12 cellular contexts compared by ENCODE assay signal in the genomic region with DNA sequence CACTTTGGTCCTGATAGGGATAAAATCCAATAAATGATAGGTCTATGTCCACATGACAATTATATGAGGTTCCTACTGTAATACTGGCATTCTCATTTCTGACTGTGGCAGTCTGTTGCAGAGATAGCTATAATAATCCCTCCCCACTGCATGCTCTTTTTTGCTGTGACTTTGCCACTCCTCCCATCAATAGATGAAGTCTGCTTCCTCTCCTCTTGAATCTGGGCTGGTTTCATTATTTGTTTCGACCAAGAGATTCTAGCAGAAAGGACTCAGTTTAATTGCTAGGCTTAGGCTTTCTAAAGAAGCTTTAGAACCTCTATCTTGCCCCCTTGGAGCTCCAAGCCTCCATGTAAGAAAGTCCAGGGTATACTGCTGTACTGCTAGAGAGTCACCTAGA. TPM values are rescaled to one million over a fixed set of nuclear protein-coding genes. Genes with fewer than 3 reads are reported as not detected.
DNase-seq lines count a peak whose midpoint lies in the region; ATAC-seq, FAIRE-seq and TF ChIP-seq lines count a peak whose summit lies in the region.
"Had no signal": no experiment of that assay in that cellular context is flagged by ENCODE, and none has a peak within 500 bp of the region (broad histone marks: within the 10 kb centered on the region; RNA-seq: fewer than 3 reads in every experiment).

No MANE protein-coding gene starts in this region.

- H3K27me3 Mint-ChIP-seq in activated T-cell treated with anti-CD3 and anti-CD28 coated beads, Interleukin-2, amount 50 U/mL, for 4 hours (ENCODE audit: low read depth): no peaks in the 10 kb centered on the region
- no peaks in the 10 kb centered on the region for H3K27me3 Mint-ChIP-seq in stimulated activated naive CD8-positive, alpha-beta T cell treated with anti-CD3 and anti-CD28 coated beads, Interleukin-15, amount 100 ng/mL, for 72 hours

- no peak overlapping the region for H2AFZ ChIP-seq in GM12878 (ENCODE audit: control insufficient read depth, low read depth, low read length)

- peaks cover 33% of the 10 kb centered on the region for H3K4me1 ChIP-seq in GM12878 (ENCODE audit: control insufficient read depth, insufficient read depth, low read length)

- no peaks in the 10 kb centered on the region for H3K79me2 ChIP-seq in GM12878 (ENCODE audit: control insufficient read depth, insufficient read depth, low read length)

- TF ChIP-seq EP300 in GM12878 (IDR thresholded peaks at IDR 0.05; ENCODE audit: borderline replicate concordance in 1 of 2, control insufficient read depth in 1 of 2, low read depth in 2 of 2, low read length in 2 of 2): no peak

- peaks cover 44% of the 10 kb centered on the region for H3K4me1 Mint-ChIP-seq in activated T-cell treated with anti-CD3 and anti-CD28 coated beads, Interleukin-2, amount 50 U/mL, for 4 hours (ENCODE audit: low read depth)
- peaks cover 58% of the 10 kb centered on the region for H3K4me1 Mint-ChIP-seq in stimulated activated naive CD8-positive, alpha-beta T cell treated with anti-CD3 and anti-CD28 coated beads, Interleukin-15, amount 100 ng/mL, for 72 hours

- no peak overlapping the region for H3K4me2 ChIP-seq in GM12878 (ENCODE audit: control insufficient read depth, insufficient read depth)

- no peaks in the 10 kb centered on the region for H3K27me3 ChIP-seq in GM12878 (replicated peaks in 1 of 2; ENCODE audit: control insufficient read depth in 2 of 2, insufficient read depth in 2 of 2, low read length in 1 of 2)
- H3K27me3 ChIP-seq: transverse colon had no signal

- no peak overlapping the region for H3K27ac ChIP-seq in GM12878 (ENCODE audit: control insufficient read depth, insufficient read depth)
- H3K27ac ChIP-seq: transverse colon had no signal

- H3K27ac Mint-ChIP-seq in stimulated activated naive CD8-positive, alpha-beta T cell treated with anti-CD3 and anti-CD28 coated beads, Interleukin-15, amount 100 ng/mL, for 72 hours: peak overlapping the region; percentile 0 to 75

- CTCF ChIA-PET in GM12878 (lab: Yijun Ruan, JAX): interaction anchor here (1.2 kb wide), 1 partner anchor 33 kb away, joined by 3 read pairs; no protein-coding TSS in a partner anchor

- no peak overlapping the region for H3K9ac ChIP-seq in GM12878 (ENCODE audit: control insufficient read depth, insufficient read depth, low read length)

- SMC1A ChIA-PET in GM12878 (lab: Charles Lee; ENCODE audit: uncharacterized antibody, unreplicated experiment): interaction anchor here (1.0 to 9.8 kb wide), 5 partner anchors 18 to 49 kb away, joined by 3 to 170 read pairs (median 5); a partner anchor contains a TSS

- RAD21 ChIA-PET in GM12878 (lab: Charles Lee; ENCODE audit: unreplicated experiment): interaction anchor here (0.9 to 1.2 kb wide), 3 partner anchors 23 to 341 kb away, joined by 4 to 5 read pairs (median 4); a partner anchor contains a TSS

- H3K36me3 Mint-ChIP-seq in activated T-cell treated with anti-CD3 and anti-CD28 coated beads, Interleukin-2, amount 50 U/mL, for 4 hours (ENCODE audit: insufficient read depth): peaks cover 3% of the 10 kb centered on the region

- in situ Hi-C loops in GM12878 (cut with MboI): no loop called here

- POLR2A ChIA-PET in GM12878 (lab: Charles Lee): interaction anchor here (1.1 to 8.2 kb wide), 2 partner anchors 19 to 27 kb away, joined by 3 to 90 read pairs; no protein-coding TSS in a partner anchor

- no peaks in the 10 kb centered on the region for H3K9me3 Mint-ChIP-seq in activated T-cell treated with anti-CD3 and anti-CD28 coated beads, Interleukin-2, amount 50 U/mL, for 4 hours
- no peaks in the 10 kb centered on the region for H3K9me3 Mint-ChIP-seq in stimulated activated naive CD8-positive, alpha-beta T cell treated with anti-CD3 and anti-CD28 coated beads, Interleukin-15, amount 100 ng/mL, for 72 hours

- H3K36me3 ChIP-seq in GM12878 (ENCODE audit: control insufficient read depth in 2 of 2, insufficient read depth in 2 of 2, low read length in 1 of 2): no peaks in the 10 kb centered on the region
- H3K36me3 ChIP-seq: transverse colon had no signal

- TF ChIP-seq RAD21 in GM12878 (IDR thresholded peaks at IDR 0.05; ENCODE audit: insufficient read depth, low read depth, low read length): no peak

- ATAC-seq in activated T-cell treated with anti-CD3 and anti-CD28 coated beads, Interleukin-2, amount 50 U/mL, for 4 hours: no peak
- ATAC-seq in HG03565 (IDR thresholded peaks at IDR 0.05; ENCODE audit: unreplicated experiment): peak; percentile 53
- peak; percentile 46 for ATAC-seq in GM12878
- peak; percentile 2 for ATAC-seq in stimulated activated naive CD8-positive, alpha-beta T cell treated with anti-CD3 and anti-CD28 coated beads, Interleukin-15, amount 100 ng/mL, for 72 hours
- no peak for ATAC-seq in HG03139 (IDR thresholded peaks at IDR 0.05; ENCODE audit: unreplicated experiment)

- no TSS peak for BruUV-seq in GM12878 (replicated peaks; lab: Mats Ljungman, UMichigan)

- TF ChIP-seq POLR2A in GM12878 (IDR thresholded peaks at IDR 0.05; ENCODE audit: low read depth, low read length): no peak

- peak overlapping the region; percentile 40 for H3K4me3 Mint-ChIP-seq in activated T-cell treated with anti-CD3 and anti-CD28 coated beads, Interleukin-2, amount 50 U/mL, for 4 hours
- peak overlapping the region; percentile 58 to 72 for H3K4me3 Mint-ChIP-seq in stimulated activated naive CD8-positive, alpha-beta T cell treated with anti-CD3 and anti-CD28 coated beads, Interleukin-15, amount 100 ng/mL, for 72 hours

- FAIRE-seq in GM12878 (lab: Jason Lieb, UNC): no peak

- WGBS in GM12878 (ENCODE audit: insufficient coverage, insufficient replicate concordance, low lambda C conversion rate, missing lambda C conversion rate): 80% methylated on average over 1 of the region's 1 CpG

- H3K4me3 ChIP-seq in GM12878: no peak overlapping the region
- H3K4me3 ChIP-seq: transverse colon had no signal

- no peak for DNase-seq in activated T-cell treated with anti-CD3 and anti-CD28 coated beads, Interleukin-2, amount 50 U/mL, for 4 hours
- DNase-seq in activated T-cell treated with anti-CD3 and anti-CD28 coated beads for 4 hours (no peak), GM12878 (ENCODE audit: low read depth, low spot score) (no peak), kidney tubule cell (ENCODE audit: low spot score) (no peak)
- no peak for DNase-seq in stimulated activated naive CD8-positive, alpha-beta T cell treated with anti-CD3 and anti-CD28 coated beads, Interleukin-15, amount 100 ng/mL, for 72 hours
- DNase-seq in activated CD4-positive, alpha-beta T cell treated with anti-CD3 and anti-CD28 coated beads, Interleukin-2, amount 50 U/mL, for 4 hours: no peak
- DNase-seq: activated CD4-positive, alpha-beta T cell treated with anti-CD3 and anti-CD28 coated beads, Interleukin-2, amount 50 U/mL, for 1 hour; hippocampal formation; NCI-H1105 treated with DMSO at 0.1 percent for 48 hours; transverse colon had no signal

- TF ChIP-seq CTCF in GM12878 (IDR thresholded peaks at IDR 0.05 in 2 of 3, conservative IDR thresholded peaks at IDR 0.05 in 1 of 3; ENCODE audit: control insufficient read depth in 2 of 3, extremely low read depth in 1 of 3, insufficient read depth in 1 of 3, low read depth in 3 of 3, low read length in 3 of 3): no peak

- H4K20me1 ChIP-seq in GM12878 (ENCODE audit: control insufficient read depth, insufficient read depth): no peaks in the 10 kb centered on the region

- intact Hi-C loops in GM12878 (cut with micrococcal nuclease; ENCODE audit: unreplicated experiment): no loop called here

- H3K9me3 ChIP-seq in GM12878 (replicated peaks; ENCODE audit: control insufficient read depth, insufficient read depth, low read length): no peaks in the 10 kb centered on the region
- H3K9me3 ChIP-seq: transverse colon had no signal

RNA-seq across cellular contexts. Expression of a gene that starts 23.3 kb away (rescaled TPM):
- 10 to 100 TPM; 55.2 to 71.1 (median 59.5) TPM for total RNA-seq in activated T-cell treated with anti-CD3 and anti-CD28 coated beads, Interleukin-2, amount 50 U/mL, for 4 hours
- 160 and 164 TPM in 2 replicates for total RNA-seq in GM12878 (2013; cell fraction: nucleolus; rRNA removed)
- 40.4 and 40.8 TPM in 2 replicates for total RNA-seq in GM12878 (2014; rRNA removed)
- total RNA-seq in GM12878 (2014; rRNA removed; fragmentation: Illumina TruSeq; extraction: Trizol): 35.7 and 36.0 TPM in 2 replicates
- 66.8 and 69.7 TPM in 2 replicates for total RNA-seq in GM12878 (2021)
- 13.7 TPM for polyA plus RNA-seq in GM12878 (2011; ENCODE audit: low read depth)
- polyA plus RNA-seq in GM12878 (2011; rRNA removed): 58.1 and 76.9 TPM in 2 replicates
- 46.3 and 65.0 TPM in 2 replicates for polyA plus RNA-seq in GM12878 (2011; cell fraction: cytosol; rRNA removed)
- 37.1 and 53.4 TPM in 2 replicates for polyA plus RNA-seq in GM12878 (2011; cell fraction: nucleus; rRNA removed)
- polyA plus RNA-seq in GM12878 (2012): 22.2 and 23.7 TPM in 2 replicates
- 63.5 and 76.6 TPM in 2 replicates for polyA plus RNA-seq in GM12878 (2014; fragmentation: Illumina TruSeq; extraction: Trizol)
- 10 to 100 TPM; 13.4 to 22.2 TPM for polyA plus RNA-seq in GM12878 (2014; fragmentation: Nextera tagmentation; extraction: Ambion mirVana)
- 33.2 and 35.5 TPM in 2 replicates for polyA plus RNA-seq in GM12878 (2014; rRNA removed)
- 10 to 100 TPM; 38.6 to 44.2 TPM for polyA plus RNA-seq in GM12878 (2016; fragmentation: Nextera tagmentation; extraction: Ambion mirVana)
- 131 and 175 TPM in 2 replicates for polyA minus RNA-seq in GM12878 (2011; rRNA and poly(A)+ RNA removed)
- polyA minus RNA-seq in GM12878 (2011; cell fraction: cytosol; rRNA and poly(A)+ RNA removed): 35.4 and 42.6 TPM in 2 replicates
- 56.5 and 67.9 TPM in 2 replicates for polyA minus RNA-seq in GM12878 (2011; cell fraction: nucleus; rRNA and poly(A)+ RNA removed)

Comparison
In these comparisons a context has a peak if more than half of its experiments do, and no peak if none do; other contexts are left out.
1. ATAC-seq: peak in HG03565 (single experiment), GM12878 (single experiment) and stimulated activated naive CD8-positive, alpha-beta T cell treated with anti-CD3 and anti-CD28 coated beads, Interleukin-15, amount 100 ng/mL, for 72 hours (single experiment); none in activated T-cell treated with anti-CD3 and anti-CD28 coated beads, Interleukin-2, amount 50 U/mL, for 4 hours (0 of 2) and HG03139 (single experiment).